In genomic region chr19:5225486-5226345, GRCh38 we compare ENCODE assay signal across 8 cellular contexts.
DNase-seq lines count a peak whose midpoint lies in the region; ATAC-seq and TF ChIP-seq lines count a peak whose summit lies in the region.

No MANE protein-coding gene starts in this region.

- no peak for TF ChIP-seq POLR2A in gastroesophageal sphincter (IDR thresholded peaks at IDR 0.05)

- in situ Hi-C loops in astrocyte of the spinal cord (cut with HindIII; ENCODE audit: low sequenced_read_pairs), result no loop called here

- WGBS in gastroesophageal sphincter (ENCODE audit: low coverage in 1 of 2), 2 donors, result 48 to 82% methylated on average over 1 to 2 of the region's 28 CpGs

- DNase-seq in HEK293T (ENCODE audit: extremely low spot score) (peak; percentile 38), astrocyte of the spinal cord (ENCODE audit: low read depth, low spot score) (no peak), lower lobe of right lung (no peak), T1000 (lab: John Stamatoyannopoulos, UW) (no peak)
- DNase-seq in stimulated activated CD4-positive, alpha-beta T cell treated with anti-CD3 and anti-CD28 coated beads, Interleukin-1b, Interleukin-23, amount 100 ng/mL, for 48 hours, result no peak

- intact Hi-C loops in lower lobe of right lung (cut with DNase I), result no loop called here

- CTCF ChIA-PET in HEK293T (lab: Yijun Ruan, JAX), result interaction anchor here (0.6 kb wide), 1 partner anchor 1265 kb away, joined by 3 read pairs; no protein-coding TSS in a partner anchor

- H3K27ac ChIP-seq in C4-2B (no peak overlapping the region), lower lobe of right lung (no peak overlapping the region), gastroesophageal sphincter (no peak overlapping the region)

- H3K4me1 ChIP-seq in lower lobe of right lung, result no peaks in the 10 kb centered on the region
- H3K4me1 ChIP-seq in gastroesophageal sphincter, result peaks cover 0 to 16% (median 0%) of the 10 kb centered on the region in 3 donors

- no peaks in the 10 kb centered on the region for H3K27me3 ChIP-seq in lower lobe of right lung (ENCODE audit: low read depth)
- no peaks in the 10 kb centered on the region for H3K27me3 ChIP-seq in gastroesophageal sphincter

- no peak overlapping the region for H3K4me3 ChIP-seq in astrocyte of the spinal cord (ENCODE audit: low read depth, low read length)
- H3K4me3 ChIP-seq in lower lobe of right lung, result no peak overlapping the region
- H3K4me3 ChIP-seq in gastroesophageal sphincter, result no peak overlapping the region

- POLR2A ChIA-PET in HEK293T (lab: Yijun Ruan, JAX), result no interaction called here

- H3K36me3 ChIP-seq in lower lobe of right lung (peaks cover 14% of the 10 kb centered on the region), gastroesophageal sphincter (peaks cover 0 to 78% of the 10 kb centered on the region in 2 donors)

- TF ChIP-seq CTCF in C4-2B (conservative IDR thresholded peaks at IDR 0.05) (peak; percentile 64), astrocyte of the spinal cord (IDR thresholded peaks at IDR 0.05; ENCODE audit: low read depth, low read length) (peak; percentile 66), lower lobe of right lung (IDR thresholded peaks at IDR 0.05) (peak; percentile 39), gastroesophageal sphincter (IDR thresholded peaks at IDR 0.05) (peak in 2 of 4 experiments; percentile 32 to 55)

- peak; percentile 9 to 25 for ATAC-seq in lower lobe of right lung
- ATAC-seq in GM21528 (IDR thresholded peaks at IDR 0.05; ENCODE audit: low FRiP score, unreplicated experiment), result no peak
- no peak for ATAC-seq in gastroesophageal sphincter

- TF ChIP-seq EP300 in gastroesophageal sphincter (IDR thresholded peaks at IDR 0.05), result no peak

- H3K9me3 ChIP-seq in lower lobe of right lung (no peaks in the 10 kb centered on the region), gastroesophageal sphincter (no peaks in the 10 kb centered on the region)

TF ChIP-seq in HEK293T, 16 proteins besides CTCF, POLR2A, EP300 and RAD21:
- TF ChIP-seq CTBP1 (IDR thresholded peaks at IDR 0.05; ENCODE audit: borderline replicate concordance) (no peak), HDGF (IDR thresholded peaks at IDR 0.05; ENCODE audit: borderline replicate concordance) (no peak), FOXM1 (IDR thresholded peaks at IDR 0.05; ENCODE audit: borderline replicate concordance) (no peak), ARNT (IDR thresholded peaks at IDR 0.05) (no peak), ELF4 (IDR thresholded peaks at IDR 0.05) (no peak), LEF1 (IDR thresholded peaks at IDR 0.05; ENCODE audit: borderline replicate concordance) (no peak), BHLHE40 (IDR thresholded peaks at IDR 0.05; ENCODE audit: borderline replicate concordance) (no peak), SUZ12 (IDR thresholded peaks at IDR 0.05) (no peak), FOXK2 (IDR thresholded peaks at IDR 0.05) (no peak), L3MBTL2 (conservative IDR thresholded peaks at IDR 0.05) (no peak), TARDBP (IDR thresholded peaks at IDR 0.05) (no peak), NFRKB (IDR thresholded peaks at IDR 0.05) (no peak), SP1 (IDR thresholded peaks at IDR 0.05) (no peak), ZNF384 (IDR thresholded peaks at IDR 0.05) (no peak), FOXA1 (IDR thresholded peaks at IDR 0.05) (no peak)
- TF ChIP-seq, protein P1, sequence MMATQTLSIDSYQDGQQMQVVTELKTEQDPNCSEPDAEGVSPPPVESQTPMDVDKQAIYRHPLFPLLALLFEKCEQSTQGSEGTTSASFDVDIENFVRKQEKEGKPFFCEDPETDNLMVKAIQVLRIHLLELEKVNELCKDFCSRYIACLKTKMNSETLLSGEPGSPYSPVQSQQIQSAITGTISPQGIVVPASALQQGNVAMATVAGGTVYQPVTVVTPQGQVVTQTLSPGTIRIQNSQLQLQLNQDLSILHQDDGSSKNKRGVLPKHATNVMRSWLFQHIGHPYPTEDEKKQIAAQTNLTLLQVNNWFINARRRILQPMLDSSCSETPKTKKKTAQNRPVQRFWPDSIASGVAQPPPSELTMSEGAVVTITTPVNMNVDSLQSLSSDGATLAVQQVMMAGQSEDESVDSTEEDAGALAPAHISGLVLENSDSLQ (IDR thresholded peaks at IDR 0.05), result no peak
TF ChIP-seq in HEK293T: peak in this region for 0.

Comparison
In these comparisons a context has a peak if more than half of its experiments do, and no peak if none do; other contexts are left out.
1. ATAC-seq: peak in lower lobe of right lung (2 of 2); none in GM21528 (single experiment) and gastroesophageal sphincter (single experiment).